ENCODE assay signal across 29 cellular contexts in genomic region chr17:34894971-34895370, GRCh38.
"Had no signal": no experiment of that assay in that cellular context is flagged by ENCODE, and none has a peak within 500 bp of the region (broad histone marks: within the 10 kb centered on the region; RNA-seq: fewer than 3 reads in every experiment).

No MANE protein-coding gene starts in this region.

- ATAC-seq: stimulated activated memory B cell treated with anti-CD40 and anti-IgM and Interleukin-4, amounts not matched to agents 10 μg/mL and 1 μg/mL and 100 μg/mL, for 72 hours; stimulated activated naive B cell treated with anti-CD40 and anti-IgM and Interleukin-4, amounts not matched to agents 10 μg/mL and 1 μg/mL and 100 μg/mL, for 72 hours; stimulated activated naive CD8-positive, alpha-beta T cell treated with anti-CD3 and anti-CD28 coated beads, Interleukin-15, amount 100 ng/mL, for 72 hours; stimulated activated naive CD8-positive, alpha-beta T cell treated with anti-CD3 and anti-CD28 coated beads, Interleukin-15, Interleukin-2, amounts not matched to agents 100 U/mL and 50 U/mL, for 24 hours; upper lobe of right lung had no signal

- H3K4me1 ChIP-seq: stomach, suprapubic skin, testis, thyroid gland, tibial artery, tibial nerve, transverse colon, upper lobe of left lung, upper lobe of right lung, uterus, vagina had no signal

- H3K27ac ChIP-seq: stomach, suprapubic skin, testis, thoracic aorta, thyroid gland, tibial artery, tibial nerve, transverse colon, upper lobe of left lung, upper lobe of right lung, uterus, vagina had no signal

- DNase-seq: stimulated activated CD4-positive, alpha-beta T cell treated with anti-CD3 and anti-CD28 coated beads, Interleukin-2, amount 100 ng/mL, for 48 hours; stimulated activated CD4-positive, alpha-beta T cell treated with anti-CD3 and anti-CD28 coated beads, Interleukin-4, amount 100 ng/mL, for 1 hour; stimulated activated CD4-positive, alpha-beta T cell treated with anti-CD3 and anti-CD28 coated beads, Interleukin-4, amount 100 ng/mL, for 24 hours; stimulated activated CD4-positive, alpha-beta T cell treated with anti-CD3 and anti-CD28 coated beads, Interleukin-4, amount 100 ng/mL, for 4 hours; stimulated activated CD8-positive, alpha-beta memory T cell treated with anti-CD3 and anti-CD28 coated beads, Interleukin-4, amount 100 ng/mL, for 48 hours; stimulated activated naive B cell treated with anti-CD40 and anti-IgM and Interleukin-4, amounts not matched to agents 10 μg/mL and 1 μg/mL and 100 μg/mL, for 72 hours; stimulated activated naive CD4-positive, alpha-beta T cell; stimulated activated naive CD4-positive, alpha-beta T cell treated with Interleukin-2 at 50 U/mL for 16 hours; stimulated activated naive CD8-positive, alpha-beta T cell treated with anti-CD3 and anti-CD28 coated beads, Interleukin-15, amount 100 ng/mL, for 72 hours; stimulated activated naive CD8-positive, alpha-beta T cell treated with anti-CD3 and anti-CD28 coated beads, Interleukin-15, Interleukin-2, amounts not matched to agents 100 U/mL and 50 U/mL, for 24 hours; stomach; substantia nigra; testis; thyroid gland; transverse colon; trophoblast cell; upper lobe of left lung; upper lobe of right lung; uterus had no signal

- H3K27ac Mint-ChIP-seq: stimulated activated effector memory CD8-positive, alpha-beta T cell treated with anti-CD3 and anti-CD28 coated beads, Interleukin-12 subunit alpha, Interleukin-12 subunit beta, amount 100 ng/mL, for 72 hours; stimulated activated memory B cell treated with anti-CD40 and anti-IgM and Interleukin-4, amounts not matched to agents 10 μg/mL and 1 μg/mL and 100 μg/mL, for 72 hours; stimulated activated naive B cell treated with anti-CD40 and anti-IgM and Interleukin-4, amounts not matched to agents 10 μg/mL and 1 μg/mL and 100 μg/mL, for 72 hours; stimulated activated naive CD8-positive, alpha-beta T cell treated with anti-CD3 and anti-CD28 coated beads, Interleukin-15, amount 100 ng/mL, for 72 hours; stimulated activated naive CD8-positive, alpha-beta T cell treated with anti-CD3 and anti-CD28 coated beads, Interleukin-15, Interleukin-2, amounts not matched to agents 100 ng/mL and 50 ng/mL, for 24 hours; type B pancreatic cell had no signal

- H3K36me3 ChIP-seq: stomach, suprapubic skin, thoracic aorta, thyroid gland, tibial artery, tibial nerve, transverse colon, upper lobe of left lung, upper lobe of right lung, uterus, vagina had no signal

- H3K4me3 ChIP-seq: stomach, suprapubic skin, testis, thoracic aorta, thyroid gland, tibial artery, tibial nerve, transverse colon, upper lobe of left lung, upper lobe of right lung, uterus, vagina had no signal

- H3K4me1 Mint-ChIP-seq: stimulated activated effector memory CD8-positive, alpha-beta T cell treated with anti-CD3 and anti-CD28 coated beads, Interleukin-12 subunit alpha, Interleukin-12 subunit beta, amount 100 ng/mL, for 72 hours; stimulated activated memory B cell treated with anti-CD40 and anti-IgM and Interleukin-4, amounts not matched to agents 10 μg/mL and 1 μg/mL and 100 μg/mL, for 72 hours; stimulated activated naive B cell treated with anti-CD40 and anti-IgM and Interleukin-4, amounts not matched to agents 10 μg/mL and 1 μg/mL and 100 μg/mL, for 72 hours; stimulated activated naive CD8-positive, alpha-beta T cell treated with anti-CD3 and anti-CD28 coated beads, Interleukin-15, amount 100 ng/mL, for 72 hours had no signal

- FAIRE-seq: urothelium cell line had no signal

- H3K9me3 ChIP-seq: stomach, suprapubic skin, testis, thoracic aorta, thyroid gland, tibial artery, tibial nerve, transverse colon, upper lobe of left lung, upper lobe of right lung, uterus, vagina had no signal

- H3K9me3 Mint-ChIP-seq: stimulated activated effector memory CD8-positive, alpha-beta T cell treated with anti-CD3 and anti-CD28 coated beads, Interleukin-12 subunit alpha, Interleukin-12 subunit beta, amount 100 ng/mL, for 72 hours; stimulated activated memory B cell treated with anti-CD40 and anti-IgM and Interleukin-4, amounts not matched to agents 10 μg/mL and 1 μg/mL and 100 μg/mL, for 72 hours; stimulated activated naive B cell treated with anti-CD40 and anti-IgM and Interleukin-4, amounts not matched to agents 10 μg/mL and 1 μg/mL and 100 μg/mL, for 72 hours; stimulated activated naive CD8-positive, alpha-beta T cell treated with anti-CD3 and anti-CD28 coated beads, Interleukin-15, amount 100 ng/mL, for 72 hours; stimulated activated naive CD8-positive, alpha-beta T cell treated with anti-CD3 and anti-CD28 coated beads, Interleukin-15, Interleukin-2, amounts not matched to agents 100 ng/mL and 50 ng/mL, for 24 hours; type B pancreatic cell had no signal

- H3K4me3 Mint-ChIP-seq: stimulated activated effector memory CD8-positive, alpha-beta T cell treated with anti-CD3 and anti-CD28 coated beads, Interleukin-12 subunit alpha, Interleukin-12 subunit beta, amount 100 ng/mL, for 72 hours; stimulated activated memory B cell treated with anti-CD40 and anti-IgM and Interleukin-4, amounts not matched to agents 10 μg/mL and 1 μg/mL and 100 μg/mL, for 72 hours; stimulated activated naive B cell treated with anti-CD40 and anti-IgM and Interleukin-4, amounts not matched to agents 10 μg/mL and 1 μg/mL and 100 μg/mL, for 72 hours; stimulated activated naive CD8-positive, alpha-beta T cell treated with anti-CD3 and anti-CD28 coated beads, Interleukin-15, amount 100 ng/mL, for 72 hours; stimulated activated naive CD8-positive, alpha-beta T cell treated with anti-CD3 and anti-CD28 coated beads, Interleukin-15, Interleukin-2, amounts not matched to agents 100 ng/mL and 50 ng/mL, for 24 hours; type B pancreatic cell had no signal

- H3K27me3 ChIP-seq: testis, thyroid gland, upper lobe of left lung, uterus, vagina had no signal

- H3K36me3 Mint-ChIP-seq: stimulated activated effector memory CD8-positive, alpha-beta T cell treated with anti-CD3 and anti-CD28 coated beads, Interleukin-12 subunit alpha, Interleukin-12 subunit beta, amount 100 ng/mL, for 72 hours; stimulated activated memory B cell treated with anti-CD40 and anti-IgM and Interleukin-4, amounts not matched to agents 10 μg/mL and 1 μg/mL and 100 μg/mL, for 72 hours; stimulated activated naive B cell treated with anti-CD40 and anti-IgM and Interleukin-4, amounts not matched to agents 10 μg/mL and 1 μg/mL and 100 μg/mL, for 72 hours; type B pancreatic cell had no signal
